ENCODE assay signal across 1 cellular context in the genomic region with DNA sequence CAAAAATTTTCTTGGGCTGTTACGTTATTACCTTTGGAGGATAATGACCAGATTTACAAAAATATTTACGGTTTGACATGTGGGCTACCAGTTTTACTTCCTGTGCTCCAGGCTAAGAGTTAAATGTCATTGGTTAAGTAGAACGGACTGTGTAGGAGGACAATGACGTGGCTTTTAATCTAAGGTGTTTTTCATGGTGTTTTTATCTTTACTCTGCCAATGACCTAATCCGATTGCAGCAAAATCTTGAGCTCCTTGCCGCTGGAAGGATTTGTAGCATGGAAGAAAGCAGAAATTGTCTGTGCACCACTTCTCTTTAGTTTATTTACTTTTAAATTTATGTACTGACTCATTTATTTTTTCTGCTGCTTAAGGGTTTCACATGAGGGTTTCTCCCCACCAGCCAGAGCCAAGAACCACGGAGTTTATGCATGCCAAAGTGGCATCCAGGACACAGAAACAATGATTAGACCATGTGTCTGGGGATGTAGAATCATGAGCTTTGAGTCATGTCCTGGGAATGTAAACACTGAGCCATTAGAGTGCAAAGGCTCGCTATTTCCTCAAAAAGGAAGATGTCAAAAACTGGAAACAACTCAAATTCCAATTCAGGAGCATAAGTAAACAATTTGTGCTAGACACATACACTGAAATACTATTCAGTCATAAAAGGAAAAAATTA.
TF ChIP-seq lines count a peak whose summit lies in the region.

No MANE protein-coding gene starts in this region.

TF ChIP-seq in HepG2, 621 proteins besides CTCF, POLR2A, EP300 and RAD21 (continued from another document and continues in another):
- peak; percentile 78; the same call in 1 of the 2 replicates for TF ChIP-seq HMGXB3 (CRISPR knock-in tag; IDR thresholded peaks at IDR 0.05; ENCODE audit: borderline replicate concordance)
- TF ChIP-seq ELF1 (CRISPR knock-in tag; IDR thresholded peaks at IDR 0.05) = peak; percentile 46; the same call in 1 of the 2 replicates
- TF ChIP-seq ZNF766 (CRISPR knock-in tag; IDR thresholded peaks at IDR 0.05; ENCODE audit: borderline replicate concordance) = peak; percentile 84; the same call in 1 of the 2 replicates
- no peak for TF ChIP-seq PHB2 (IDR thresholded peaks at IDR 0.05; ENCODE audit: partially characterized antibody)
- TF ChIP-seq PREB (CRISPR knock-in tag; IDR thresholded peaks at IDR 0.05) = no peak
- peak; percentile 65; the same call in 1 of the 2 replicates for TF ChIP-seq ZNF607 (CRISPR knock-in tag; IDR thresholded peaks at IDR 0.05; ENCODE audit: borderline replicate concordance)
- 0 out of 2 replicates have a peak, but pooled peaks have one; percentile 51 for TF ChIP-seq HOXA5 (CRISPR knock-in tag; IDR thresholded peaks at IDR 0.05)
- TF ChIP-seq, protein P1, sequence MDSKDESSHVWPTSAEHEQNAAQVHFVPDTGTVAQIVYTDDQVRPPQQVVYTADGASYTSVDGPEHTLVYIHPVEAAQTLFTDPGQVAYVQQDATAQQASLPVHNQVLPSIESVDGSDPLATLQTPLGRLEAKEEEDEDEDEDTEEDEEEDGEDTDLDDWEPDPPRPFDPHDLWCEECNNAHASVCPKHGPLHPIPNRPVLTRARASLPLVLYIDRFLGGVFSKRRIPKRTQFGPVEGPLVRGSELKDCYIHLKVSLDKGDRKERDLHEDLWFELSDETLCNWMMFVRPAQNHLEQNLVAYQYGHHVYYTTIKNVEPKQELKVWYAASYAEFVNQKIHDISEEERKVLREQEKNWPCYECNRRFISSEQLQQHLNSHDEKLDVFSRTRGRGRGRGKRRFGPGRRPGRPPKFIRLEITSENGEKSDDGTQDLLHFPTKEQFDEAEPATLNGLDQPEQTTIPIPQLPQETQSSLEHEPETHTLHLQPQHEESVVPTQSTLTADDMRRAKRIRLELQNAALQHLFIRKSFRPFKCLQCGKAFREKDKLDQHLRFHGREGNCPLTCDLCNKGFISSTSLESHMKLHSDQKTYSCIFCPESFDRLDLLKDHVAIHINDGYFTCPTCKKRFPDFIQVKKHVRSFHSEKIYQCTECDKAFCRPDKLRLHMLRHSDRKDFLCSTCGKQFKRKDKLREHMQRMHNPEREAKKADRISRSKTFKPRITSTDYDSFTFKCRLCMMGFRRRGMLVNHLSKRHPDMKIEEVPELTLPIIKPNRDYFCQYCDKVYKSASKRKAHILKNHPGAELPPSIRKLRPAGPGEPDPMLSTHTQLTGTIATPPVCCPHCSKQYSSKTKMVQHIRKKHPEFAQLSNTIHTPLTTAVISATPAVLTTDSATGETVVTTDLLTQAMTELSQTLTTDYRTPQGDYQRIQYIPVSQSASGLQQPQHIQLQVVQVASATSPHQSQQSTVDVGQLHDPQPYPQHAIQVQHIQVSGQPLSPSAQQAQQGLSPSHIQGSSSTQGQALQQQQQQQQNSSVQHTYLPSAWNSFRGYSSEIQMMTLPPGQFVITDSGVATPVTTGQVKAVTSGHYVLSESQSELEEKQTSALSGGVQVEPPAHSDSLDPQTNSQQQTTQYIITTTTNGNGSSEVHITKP (CRISPR knock-in tag; IDR thresholded peaks at IDR 0.05; ENCODE audit: low read depth) = no peak
- peak; percentile 63; the same call in 1 of the 2 replicates for TF ChIP-seq YEATS4 (CRISPR knock-in tag; IDR thresholded peaks at IDR 0.05; ENCODE audit: borderline replicate concordance)
- peak; percentile 91; the same call in 1 of the 2 replicates for TF ChIP-seq FOXO1 (CRISPR knock-in tag; IDR thresholded peaks at IDR 0.05)
- TF ChIP-seq SOX6 (IDR thresholded peaks at IDR 0.05) = no peak
- peak; percentile 95 for TF ChIP-seq SOX6 (CRISPR knock-in tag; IDR thresholded peaks at IDR 0.05)
- TF ChIP-seq ATF1 (CRISPR knock-in tag; IDR thresholded peaks at IDR 0.05) = peak; percentile 43; the same call in 1 of the 2 replicates
- no peak for TF ChIP-seq KDM2A (CRISPR knock-in tag; IDR thresholded peaks at IDR 0.05; ENCODE audit: borderline replicate concordance, low read depth)
- TF ChIP-seq, protein P2, sequence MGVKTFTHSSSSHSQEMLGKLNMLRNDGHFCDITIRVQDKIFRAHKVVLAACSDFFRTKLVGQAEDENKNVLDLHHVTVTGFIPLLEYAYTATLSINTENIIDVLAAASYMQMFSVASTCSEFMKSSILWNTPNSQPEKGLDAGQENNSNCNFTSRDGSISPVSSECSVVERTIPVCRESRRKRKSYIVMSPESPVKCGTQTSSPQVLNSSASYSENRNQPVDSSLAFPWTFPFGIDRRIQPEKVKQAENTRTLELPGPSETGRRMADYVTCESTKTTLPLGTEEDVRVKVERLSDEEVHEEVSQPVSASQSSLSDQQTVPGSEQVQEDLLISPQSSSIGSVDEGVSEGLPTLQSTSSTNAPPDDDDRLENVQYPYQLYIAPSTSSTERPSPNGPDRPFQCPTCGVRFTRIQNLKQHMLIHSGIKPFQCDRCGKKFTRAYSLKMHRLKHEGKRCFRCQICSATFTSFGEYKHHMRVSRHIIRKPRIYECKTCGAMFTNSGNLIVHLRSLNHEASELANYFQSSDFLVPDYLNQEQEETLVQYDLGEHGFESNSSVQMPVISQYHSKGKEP (CRISPR knock-in tag; IDR thresholded peaks at IDR 0.05) = 0 out of 2 replicates have a peak, but pooled peaks have one; percentile 49
- TF ChIP-seq JARID2 (CRISPR knock-in tag; IDR thresholded peaks at IDR 0.05; ENCODE audit: insufficient replicate concordance) = no peak
- no peak for TF ChIP-seq SMAD1 (CRISPR knock-in tag; IDR thresholded peaks at IDR 0.05; ENCODE audit: borderline replicate concordance, low read depth)
- TF ChIP-seq SOX5 (CRISPR knock-in tag; IDR thresholded peaks at IDR 0.05; ENCODE audit: borderline replicate concordance) = peak; percentile 96
- TF ChIP-seq GLI4 (CRISPR knock-in tag; IDR thresholded peaks at IDR 0.05; ENCODE audit: borderline replicate concordance) = no peak
- TF ChIP-seq NFKBIZ (CRISPR knock-in tag; IDR thresholded peaks at IDR 0.05) = peak; percentile 89
- no peak for TF ChIP-seq EEA1 (CRISPR knock-in tag; IDR thresholded peaks at IDR 0.05; ENCODE audit: borderline replicate concordance)
- TF ChIP-seq, protein P3, sequence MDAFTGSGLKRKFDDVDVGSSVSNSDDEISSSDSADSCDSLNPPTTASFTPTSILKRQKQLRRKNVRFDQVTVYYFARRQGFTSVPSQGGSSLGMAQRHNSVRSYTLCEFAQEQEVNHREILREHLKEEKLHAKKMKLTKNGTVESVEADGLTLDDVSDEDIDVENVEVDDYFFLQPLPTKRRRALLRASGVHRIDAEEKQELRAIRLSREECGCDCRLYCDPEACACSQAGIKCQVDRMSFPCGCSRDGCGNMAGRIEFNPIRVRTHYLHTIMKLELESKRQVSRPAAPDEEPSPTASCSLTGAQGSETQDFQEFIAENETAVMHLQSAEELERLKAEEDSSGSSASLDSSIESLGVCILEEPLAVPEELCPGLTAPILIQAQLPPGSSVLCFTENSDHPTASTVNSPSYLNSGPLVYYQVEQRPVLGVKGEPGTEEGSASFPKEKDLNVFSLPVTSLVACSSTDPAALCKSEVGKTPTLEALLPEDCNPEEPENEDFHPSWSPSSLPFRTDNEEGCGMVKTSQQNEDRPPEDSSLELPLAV (CRISPR knock-in tag; conservative IDR thresholded peaks at IDR 0.05; ENCODE audit: low read depth) = no peak
- TF ChIP-seq SP140L (CRISPR knock-in tag; IDR thresholded peaks at IDR 0.05; ENCODE audit: borderline replicate concordance) = peak; percentile 70; the same call in 1 of the 2 replicates
- TF ChIP-seq ZFP41 (CRISPR knock-in tag; IDR thresholded peaks at IDR 0.05; ENCODE audit: borderline replicate concordance) = no peak
- TF ChIP-seq, protein P4, sequence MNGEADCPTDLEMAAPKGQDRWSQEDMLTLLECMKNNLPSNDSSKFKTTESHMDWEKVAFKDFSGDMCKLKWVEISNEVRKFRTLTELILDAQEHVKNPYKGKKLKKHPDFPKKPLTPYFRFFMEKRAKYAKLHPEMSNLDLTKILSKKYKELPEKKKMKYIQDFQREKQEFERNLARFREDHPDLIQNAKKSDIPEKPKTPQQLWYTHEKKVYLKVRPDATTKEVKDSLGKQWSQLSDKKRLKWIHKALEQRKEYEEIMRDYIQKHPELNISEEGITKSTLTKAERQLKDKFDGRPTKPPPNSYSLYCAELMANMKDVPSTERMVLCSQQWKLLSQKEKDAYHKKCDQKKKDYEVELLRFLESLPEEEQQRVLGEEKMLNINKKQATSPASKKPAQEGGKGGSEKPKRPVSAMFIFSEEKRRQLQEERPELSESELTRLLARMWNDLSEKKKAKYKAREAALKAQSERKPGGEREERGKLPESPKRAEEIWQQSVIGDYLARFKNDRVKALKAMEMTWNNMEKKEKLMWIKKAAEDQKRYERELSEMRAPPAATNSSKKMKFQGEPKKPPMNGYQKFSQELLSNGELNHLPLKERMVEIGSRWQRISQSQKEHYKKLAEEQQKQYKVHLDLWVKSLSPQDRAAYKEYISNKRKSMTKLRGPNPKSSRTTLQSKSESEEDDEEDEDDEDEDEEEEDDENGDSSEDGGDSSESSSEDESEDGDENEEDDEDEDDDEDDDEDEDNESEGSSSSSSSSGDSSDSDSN (CRISPR knock-in tag; IDR thresholded peaks at IDR 0.05) = no peak
- no peak for TF ChIP-seq HIVEP1 (CRISPR knock-in tag; IDR thresholded peaks at IDR 0.05)
- peak; percentile 58; the same call in 1 of the 2 replicates for TF ChIP-seq ZNF232 (CRISPR knock-in tag; IDR thresholded peaks at IDR 0.05; ENCODE audit: borderline replicate concordance)
- TF ChIP-seq, protein P5, sequence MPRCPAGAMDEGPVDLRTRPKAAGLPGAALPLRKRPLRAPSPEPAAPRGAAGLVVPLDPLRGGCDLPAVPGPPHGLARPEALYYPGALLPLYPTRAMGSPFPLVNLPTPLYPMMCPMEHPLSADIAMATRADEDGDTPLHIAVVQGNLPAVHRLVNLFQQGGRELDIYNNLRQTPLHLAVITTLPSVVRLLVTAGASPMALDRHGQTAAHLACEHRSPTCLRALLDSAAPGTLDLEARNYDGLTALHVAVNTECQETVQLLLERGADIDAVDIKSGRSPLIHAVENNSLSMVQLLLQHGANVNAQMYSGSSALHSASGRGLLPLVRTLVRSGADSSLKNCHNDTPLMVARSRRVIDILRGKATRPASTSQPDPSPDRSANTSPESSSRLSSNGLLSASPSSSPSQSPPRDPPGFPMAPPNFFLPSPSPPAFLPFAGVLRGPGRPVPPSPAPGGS (CRISPR knock-in tag; IDR thresholded peaks at IDR 0.05) = no peak
- peak in 1 of 2 experiments; percentile 23; a peak in 1 of 4 replicates for TF ChIP-seq MAFK (conservative IDR thresholded peaks at IDR 0.05 in 1 of 2, IDR thresholded peaks at IDR 0.05 in 1 of 2; ENCODE audit: low read length in 2 of 2)
